Comparison of ENCODE assay signal across 34 cellular contexts in the genomic region with DNA sequence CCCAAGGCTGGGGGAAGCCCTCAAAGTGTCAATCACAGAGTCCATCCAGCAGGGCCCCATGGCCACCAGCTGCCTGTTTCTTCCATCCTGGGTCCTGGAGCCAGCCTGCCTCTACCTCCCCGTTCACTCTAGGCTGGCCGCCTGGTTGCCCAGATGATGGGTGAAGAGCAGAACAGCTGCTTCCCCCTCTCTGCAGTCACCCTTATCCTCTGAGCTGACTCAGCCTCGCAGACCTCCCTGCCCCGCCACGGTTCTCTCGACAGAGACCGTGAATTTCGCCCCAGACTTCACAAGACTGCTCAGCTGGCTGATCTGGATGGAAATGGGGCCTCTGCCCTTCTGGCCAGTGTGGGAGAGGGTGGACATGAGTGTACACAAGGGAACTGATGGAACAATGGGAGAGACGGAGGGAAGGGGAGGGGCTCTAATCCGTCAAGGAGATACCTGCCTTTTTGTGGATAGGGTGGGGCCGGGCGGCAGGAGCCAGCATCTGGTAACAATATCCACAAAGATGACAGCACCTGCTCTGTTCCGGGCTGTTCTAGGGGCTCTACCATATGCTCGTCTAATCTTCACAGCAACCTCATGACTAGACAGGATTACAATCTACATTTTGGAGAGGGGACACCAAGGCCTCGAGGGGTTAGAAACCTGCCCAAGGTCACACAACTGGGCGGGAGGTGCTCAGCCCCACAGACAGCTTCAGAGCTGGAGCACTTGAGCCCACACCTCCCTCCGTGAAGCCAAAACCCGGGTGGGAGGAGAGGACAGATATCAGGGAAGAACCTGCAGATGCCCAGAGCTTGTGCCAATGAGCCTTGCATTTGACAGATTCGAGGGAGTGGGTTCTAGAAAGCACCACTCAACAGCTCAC.
A peak's percentile ranks its signal among the peaks of the same experiment; 100 is the strongest.
DNase-seq lines count a peak whose midpoint lies in the region; ATAC-seq, FAIRE-seq and TF ChIP-seq lines count a peak whose summit lies in the region.
"Had no signal": no experiment of that assay in that cellular context is flagged by ENCODE, and none has a peak within 500 bp of the region (broad histone marks: within the 10 kb centered on the region; RNA-seq: fewer than 3 reads in every experiment).

No MANE protein-coding gene starts in this region.

- no TSS peak for BruUV-seq in K562 (replicated peaks; lab: Mats Ljungman, UMichigan)

- H3K9me1 ChIP-seq in K562 (ENCODE audit: control insufficient read depth, insufficient read depth, low read length), result no peaks in the 10 kb centered on the region

- no peak overlapping the region for H2AFZ ChIP-seq in K562 (ENCODE audit: low read depth, low read length)

- intact Hi-C loops in activated naive CD4-positive, alpha-beta T cell treated with anti-CD3 and anti-CD28 coated beads for 36 hours (cut with micrococcal nuclease), result no loop called here
- intact Hi-C loops in K562 (cut with micrococcal nuclease) (no loop called here), upper lobe of right lung (cut with DNase I) (no loop called here)

- no peaks in the 10 kb centered on the region for H3K79me2 ChIP-seq in K562 (ENCODE audit: control insufficient read depth, insufficient read depth, low read length)

- POLR2A ChIA-PET in K562 (lab: Yijun Ruan, JAX), result interaction anchor here (0.7 kb wide), 1 partner anchor 11 kb away, joined by 4 read pairs; no protein-coding TSS in a partner anchor

- H3K27me3 Mint-ChIP-seq in activated naive CD4-positive, alpha-beta T cell treated with anti-CD3 and anti-CD28 coated beads for 36 hours (ENCODE audit: low read depth), result no peaks in the 10 kb centered on the region

- H3K9ac ChIP-seq in K562 (ENCODE audit: insufficient read depth in 1 of 2, low read depth in 2 of 2, low read length in 2 of 2), result no peak overlapping the region

- TF ChIP-seq RAD21 in K562 (CRISPR knock-in tag; conservative IDR thresholded peaks at IDR 0.05 in 1 of 2, IDR thresholded peaks at IDR 0.05 in 1 of 2), result no peak

- ATAC-seq in activated naive CD4-positive, alpha-beta T cell treated with anti-CD3 and anti-CD28 coated beads, Interleukin-2, amount 50 U/mL, for 72 hours, result no peak
- ATAC-seq in K562 (no peak), HG03520 (IDR thresholded peaks at IDR 0.05; ENCODE audit: unreplicated experiment) (no peak), upper lobe of right lung (no peak)
- ATAC-seq: activated CD8-positive, alpha-beta T cell treated with anti-CD3 and anti-CD28 coated beads, Interleukin-2, amount 10 ng/mL, durations not matched to agents 7 days and 5 days had no signal

- no peaks in the 10 kb centered on the region for H3K4me1 ChIP-seq in K562 (replicated peaks in 1 of 2; ENCODE audit: control insufficient read depth in 2 of 2, insufficient read depth in 2 of 2, low read length in 2 of 2)
- no peaks in the 10 kb centered on the region for H3K4me1 ChIP-seq in upper lobe of right lung
- H3K4me1 ChIP-seq: Peyer's patch, upper lobe of left lung had no signal

- peaks cover 0 to 4% of the 10 kb centered on the region in 2 donors for H3K9me3 Mint-ChIP-seq in activated naive CD4-positive, alpha-beta T cell treated with anti-CD3 and anti-CD28 coated beads, Interleukin-2, amount 50 U/mL, for 72 hours
- H3K9me3 Mint-ChIP-seq in activated naive CD4-positive, alpha-beta T cell treated with anti-CD3 and anti-CD28 coated beads for 36 hours, result no peaks in the 10 kb centered on the region
- H3K9me3 Mint-ChIP-seq: CD4-positive, CD25-positive, alpha-beta regulatory T cell; immature natural killer cell; natural killer cell treated with Interleukin-12 subunit alpha and Interleukin-12 subunit beta and Interleukin-15 and Interleukin-18, amount 100 ng/mL, for 72 hours; T-helper 2 cell treated with Interferon-gamma antibody and Interleukin-4, amounts not matched to agents 5 μg/mL and 100 μg/mL, for 36 hours had no signal

- in situ Hi-C loops in K562 (cut with MboI), result no loop called here

- no peak overlapping the region for H3K27ac ChIP-seq in K562 (ENCODE audit: extremely low read depth, low read depth, low read length)
- no peak overlapping the region for H3K27ac ChIP-seq in upper lobe of right lung
- H3K27ac ChIP-seq: ovary, Peyer's patch, suprapubic skin, upper lobe of left lung had no signal

- H4K20me1 ChIP-seq in K562 (replicated peaks; ENCODE audit: control insufficient read depth, insufficient read depth, low read length), result no peaks in the 10 kb centered on the region; the same call in 1 of the 2 replicates

- no peak for TF ChIP-seq POLR2A in K562 (conservative IDR thresholded peaks at IDR 0.05)

- FAIRE-seq in K562 (lab: Jason Lieb, UNC), result no peak
- FAIRE-seq: A204.1, colon, GM18507, H1, HTR-8/SVneo had no signal

- no peak for DNase-seq in activated naive CD4-positive, alpha-beta T cell treated with anti-CD3 and anti-CD28 coated beads, Interleukin-2, amount 50 U/mL, for 72 hours (ENCODE audit: low spot score in 2 of 2)
- DNase-seq in activated naive CD4-positive, alpha-beta T cell treated with anti-CD3 and anti-CD28 coated beads for 36 hours, result no peak
- DNase-seq in NCI-H524 (lab: John Stamatoyannopoulos, UW) (peak; percentile 97 to 98), K562 (ENCODE audit: extremely low read depth in 1 of 4, low spot score in 3 of 4) (no peak), HPDE6-E6E7 (ENCODE audit: extremely low spot score) (no peak), upper lobe of right lung (no peak)
- DNase-seq in activated CD4-positive, alpha-beta T cell treated with anti-CD3 and anti-CD28 coated beads for 1 hour, result no peak
- DNase-seq: activated CD4-positive, alpha-beta T cell treated with anti-CD3 and anti-CD28 coated beads for 4 hours; activated CD8-positive, alpha-beta T cell treated with anti-CD3 and anti-CD28 coated beads, Interleukin-2, amount 10 ng/mL, durations not matched to agents 7 days and 5 days; activated naive CD4-positive, alpha-beta T cell treated with anti-CD3 and anti-CD28 coated beads, Interleukin-2, amount 50 U/mL, for 16 hours; anterior cingulate cortex; CD4-positive, CD25-positive, alpha-beta regulatory T cell; EL; immature natural killer cell; KBM-7; mammary epithelial cell; NCI-H1105; NCI-H2081 treated with DMSO at 0.1 percent for 48 hours; ovary; Peyer's patch; retina; SHP77 treated with DMSO at 0.1 percent for 48 hours; stimulated activated naive CD4-positive, alpha-beta T cell; upper lobe of left lung had no signal

- TF ChIP-seq CTCF in K562 (IDR thresholded peaks at IDR 0.05 in 2 of 3, conservative IDR thresholded peaks at IDR 0.05 in 1 of 3; ENCODE audit: insufficient read depth in 2 of 3, low read depth in 1 of 3, low read length in 3 of 3) (no peak), upper lobe of right lung (IDR thresholded peaks at IDR 0.05) (no peak)

- TF ChIP-seq EP300 in K562 (IDR thresholded peaks at IDR 0.05; ENCODE audit: low read length), result no peak

- H3K36me3 Mint-ChIP-seq in activated naive CD4-positive, alpha-beta T cell treated with anti-CD3 and anti-CD28 coated beads, Interleukin-2, amount 50 U/mL, for 72 hours, result no peaks in the 10 kb centered on the region
- no peaks in the 10 kb centered on the region for H3K36me3 Mint-ChIP-seq in activated naive CD4-positive, alpha-beta T cell treated with anti-CD3 and anti-CD28 coated beads for 36 hours (ENCODE audit: low read depth)
- H3K36me3 Mint-ChIP-seq: CD4-positive, CD25-positive, alpha-beta regulatory T cell; immature natural killer cell; natural killer cell treated with Interleukin-12 subunit alpha and Interleukin-12 subunit beta and Interleukin-15 and Interleukin-18, amount 100 ng/mL, for 72 hours had no signal

- H3K9me3 ChIP-seq in K562 (replicated peaks; ENCODE audit: control insufficient read depth, insufficient read depth, low read depth, low read length) (no peaks in the 10 kb centered on the region), upper lobe of right lung (no peaks in the 10 kb centered on the region)
- H3K9me3 ChIP-seq: ovary, suprapubic skin, upper lobe of left lung had no signal

- no peaks in the 10 kb centered on the region for H3K4me1 Mint-ChIP-seq in activated naive CD4-positive, alpha-beta T cell treated with anti-CD3 and anti-CD28 coated beads for 36 hours (ENCODE audit: low read depth)
- H3K4me1 Mint-ChIP-seq: CD4-positive, CD25-positive, alpha-beta regulatory T cell; immature natural killer cell had no signal

- WGBS in K562 (ENCODE audit: insufficient coverage, low coverage, missing lambda C conversion rate), result 2% methylated on average over 18 of the region's 19 CpGs

- H3K27me3 ChIP-seq in K562 (ENCODE audit: control insufficient read depth in 2 of 2, insufficient read depth in 2 of 2, low read length in 2 of 2) (peaks cover 0 to 6% of the 10 kb centered on the region in 2 experiments; a peak in 3 of 5 replicates), upper lobe of right lung (no peaks in the 10 kb centered on the region)
- H3K27me3 ChIP-seq: ovary, Peyer's patch, upper lobe of left lung had no signal

- H3K4me3 Mint-ChIP-seq in activated naive CD4-positive, alpha-beta T cell treated with anti-CD3 and anti-CD28 coated beads for 36 hours, result no peak overlapping the region
- H3K4me3 Mint-ChIP-seq: activated CD8-positive, alpha-beta T cell treated with anti-CD3 and anti-CD28 coated beads, Interleukin-2, amount 10 ng/mL, durations not matched to agents 7 days and 5 days; CD4-positive, CD25-positive, alpha-beta regulatory T cell; immature natural killer cell; natural killer cell treated with Interleukin-12 subunit alpha and Interleukin-12 subunit beta and Interleukin-15 and Interleukin-18, amount 100 ng/mL, for 72 hours; T-helper 2 cell treated with Interferon-gamma antibody and Interleukin-4, amounts not matched to agents 5 μg/mL and 100 μg/mL, for 36 hours had no signal

- H3K4me2 ChIP-seq in K562 (ENCODE audit: insufficient read depth, low read length), result no peak overlapping the region
- H3K4me2 ChIP-seq: smooth muscle cell had no signal

- CTCF ChIA-PET in activated naive CD4-positive, alpha-beta T cell treated with anti-CD3 and anti-CD28 coated beads for 36 hours (lab: Charles Lee), result no interaction called here
- CTCF ChIA-PET in K562 (lab: Yijun Ruan, JAX; ENCODE audit: low intra/inter-chr PET ratio), result no interaction called here

- peak overlapping the region; percentile 13 to 23 for H3K27ac Mint-ChIP-seq in activated naive CD4-positive, alpha-beta T cell treated with anti-CD3 and anti-CD28 coated beads, Interleukin-2, amount 50 U/mL, for 72 hours
- no peak overlapping the region for H3K27ac Mint-ChIP-seq in activated naive CD4-positive, alpha-beta T cell treated with anti-CD3 and anti-CD28 coated beads for 36 hours
- H3K27ac Mint-ChIP-seq: activated CD8-positive, alpha-beta T cell treated with anti-CD3 and anti-CD28 coated beads, Interleukin-2, amount 10 ng/mL, durations not matched to agents 7 days and 5 days; immature natural killer cell; natural killer cell treated with Interleukin-12 subunit alpha and Interleukin-12 subunit beta and Interleukin-15 and Interleukin-18, amount 100 ng/mL, for 72 hours; T-helper 2 cell treated with Interferon-gamma antibody and Interleukin-4, amounts not matched to agents 5 μg/mL and 100 μg/mL, for 36 hours had no signal

- H3K36me3 ChIP-seq in K562 (ENCODE audit: control insufficient read depth, insufficient read depth, low read length) (no peaks in the 10 kb centered on the region), upper lobe of right lung (no peaks in the 10 kb centered on the region)
- H3K36me3 ChIP-seq: ovary, Peyer's patch, suprapubic skin, upper lobe of left lung had no signal

- no peak overlapping the region for H3K4me3 ChIP-seq in K562
- no peak overlapping the region for H3K4me3 ChIP-seq in upper lobe of right lung
- H3K4me3 ChIP-seq: ovary, Peyer's patch, smooth muscle cell, suprapubic skin, upper lobe of left lung had no signal

Comparison
In these comparisons a context has a peak if more than half of its experiments do, and no peak if none do; other contexts are left out.
1. DNase-seq: peak in NCI-H524 (2 of 2); none in activated naive CD4-positive, alpha-beta T cell treated with anti-CD3 and anti-CD28 coated beads, Interleukin-2, amount 50 U/mL, for 72 hours (0 of 2), activated naive CD4-positive, alpha-beta T cell treated with anti-CD3 and anti-CD28 coated beads for 36 hours (single experiment), K562 (0 of 4), HPDE6-E6E7 (single experiment), activated CD4-positive, alpha-beta T cell treated with anti-CD3 and anti-CD28 coated beads for 1 hour (single experiment) and upper lobe of right lung (single experiment).